In the genomic region with DNA sequence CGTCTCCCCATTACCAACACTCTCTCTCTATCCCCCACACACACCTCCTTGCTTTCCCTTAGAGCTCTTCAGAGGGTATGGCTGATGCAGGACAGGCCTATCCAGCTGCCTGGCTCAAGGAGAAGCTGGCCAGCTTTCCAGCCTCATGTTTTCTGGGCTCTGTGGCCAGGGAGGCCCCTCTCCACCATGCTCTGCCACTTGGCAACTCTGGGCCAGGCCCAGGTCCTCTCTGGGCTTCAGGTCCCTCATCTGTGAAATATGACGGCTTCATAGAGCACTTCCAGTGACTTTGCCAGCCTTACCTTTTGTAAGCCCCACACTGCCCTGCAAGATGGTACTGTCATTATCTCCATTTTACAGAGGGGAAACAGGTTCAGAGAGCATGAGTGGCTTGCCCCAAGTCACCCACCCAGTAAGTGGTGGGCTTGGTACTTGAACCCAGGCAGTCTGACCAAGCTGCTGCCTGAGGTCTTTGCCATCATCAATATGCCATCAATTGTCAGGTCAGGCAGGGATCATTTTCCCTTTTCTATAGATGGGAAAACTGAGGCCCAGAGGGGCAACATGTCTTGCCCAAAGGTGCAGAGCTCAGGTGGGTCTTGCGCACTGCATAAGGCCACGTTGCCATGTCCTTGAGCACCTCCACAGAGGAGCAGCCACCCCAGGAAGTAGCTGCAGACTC, we compare ENCODE assay signal across 16 cellular contexts. TPM values are rescaled to one million over a fixed set of nuclear protein-coding genes. Genes with fewer than 3 reads are reported as not detected.
DNase-seq lines count a peak whose midpoint lies in the region; ATAC-seq, FAIRE-seq and TF ChIP-seq lines count a peak whose summit lies in the region.
"Had no signal": no experiment of that assay in that cellular context is flagged by ENCODE, and none has a peak within 500 bp of the region (broad histone marks: within the 10 kb centered on the region; RNA-seq: fewer than 3 reads in every experiment).

No MANE protein-coding gene starts in this region.

- no peak for DNase-seq in CD4-positive, alpha-beta T cell
- DNase-seq in GM18507 (ENCODE audit: extremely low spot score, insufficient read length, low read depth) (no peak), globus pallidus (ENCODE audit: low spot score) (no peak), HTR-8/SVneo (ENCODE audit: insufficient read length, low spot score) (no peak)
- no peak for DNase-seq in natural killer cell treated with Interleukin-12 subunit alpha and Interleukin-12 subunit beta and Interleukin-15 and Interleukin-18, amount 100 ng/mL, for 72 hours (ENCODE audit: low spot score)
- no peak for DNase-seq in effector CD8-positive, alpha-beta T cell (lab: John Stamatoyannopoulos, UW)
- DNase-seq: activated CD4-positive, CD25-positive, alpha-beta regulatory T cell; dermis blood vessel endothelial cell; MG63; NCI-H446; stimulated activated CD4-positive, alpha-beta T cell treated with anti-CD3 and anti-CD28 coated beads, Interleukin-15, amount 100 ng/mL, for 24 hours had no signal

- no peaks in the 10 kb centered on the region for H3K27me3 ChIP-seq in CD4-positive, alpha-beta T cell (ENCODE audit: control insufficient read depth, insufficient read depth, low read length)
- H3K27me3 ChIP-seq: adrenal gland had no signal

- H3K36me3 Mint-ChIP-seq in CD4-positive, alpha-beta T cell (ENCODE audit: low read depth): no peaks in the 10 kb centered on the region
- H3K36me3 Mint-ChIP-seq in activated T-helper 17 cell treated with anti-CD3 and anti-CD28 coated beads, Interleukin-2, amount 50 U/mL, for 72 hours (ENCODE audit: low read depth): peaks cover 54% of the 10 kb centered on the region
- H3K36me3 Mint-ChIP-seq in natural killer cell treated with Interleukin-12 subunit alpha and Interleukin-12 subunit beta and Interleukin-15 and Interleukin-18, amount 100 ng/mL, for 72 hours: no peaks in the 10 kb centered on the region

- peak overlapping the region; percentile 47 for H3K27ac Mint-ChIP-seq in CD4-positive, alpha-beta T cell
- H3K27ac Mint-ChIP-seq in activated T-helper 17 cell treated with anti-CD3 and anti-CD28 coated beads, Interleukin-2, amount 50 U/mL, for 72 hours: peak overlapping the region; percentile 98
- H3K27ac Mint-ChIP-seq in natural killer cell treated with Interleukin-12 subunit alpha and Interleukin-12 subunit beta and Interleukin-15 and Interleukin-18, amount 100 ng/mL, for 72 hours: peak overlapping the region; percentile 87 to 97

- H3K27me3 Mint-ChIP-seq in CD4-positive, alpha-beta T cell: no peaks in the 10 kb centered on the region
- no peaks in the 10 kb centered on the region for H3K27me3 Mint-ChIP-seq in activated T-helper 17 cell treated with anti-CD3 and anti-CD28 coated beads, Interleukin-2, amount 50 U/mL, for 72 hours
- no peaks in the 10 kb centered on the region for H3K27me3 Mint-ChIP-seq in natural killer cell treated with Interleukin-12 subunit alpha and Interleukin-12 subunit beta and Interleukin-15 and Interleukin-18, amount 100 ng/mL, for 72 hours

- no peaks in the 10 kb centered on the region for H3K9me3 ChIP-seq in CD4-positive, alpha-beta T cell (ENCODE audit: control insufficient read depth, low read length)
- H3K9me3 ChIP-seq: adrenal gland, MG63, neutrophil had no signal

- intact Hi-C loops in CD4-positive, alpha-beta T cell (cut with DNase I, micrococcal nuclease): loop anchor here in 1 of 2 experiments (2.0 kb wide), 1 partner anchor 19 kb away; no protein-coding TSS in a partner anchor

- POLR2A ChIA-PET in CD4-positive, alpha-beta T cell (lab: Charles Lee): interaction anchor here (0.6 to 1.4 kb wide), 5 partner anchors 12 to 610 kb away, joined by 3 to 6 read pairs (median 3); a partner anchor contains a TSS

- CTCF ChIA-PET in CD4-positive, alpha-beta T cell (lab: Charles Lee): no interaction called here

- no peak for TF ChIP-seq CTCF in CD4-positive, alpha-beta T cell (IDR thresholded peaks at IDR 0.05)

- H3K9me3 Mint-ChIP-seq in CD4-positive, alpha-beta T cell: no peaks in the 10 kb centered on the region
- no peaks in the 10 kb centered on the region for H3K9me3 Mint-ChIP-seq in activated T-helper 17 cell treated with anti-CD3 and anti-CD28 coated beads, Interleukin-2, amount 50 U/mL, for 72 hours
- no peaks in the 10 kb centered on the region for H3K9me3 Mint-ChIP-seq in natural killer cell treated with Interleukin-12 subunit alpha and Interleukin-12 subunit beta and Interleukin-15 and Interleukin-18, amount 100 ng/mL, for 72 hours

- H3K4me1 Mint-ChIP-seq in CD4-positive, alpha-beta T cell (ENCODE audit: low read depth): peaks cover 57% of the 10 kb centered on the region
- H3K4me1 Mint-ChIP-seq in activated T-helper 17 cell treated with anti-CD3 and anti-CD28 coated beads, Interleukin-2, amount 50 U/mL, for 72 hours: peaks cover 47% of the 10 kb centered on the region
- peaks cover 72 to 74% of the 10 kb centered on the region in 2 donors for H3K4me1 Mint-ChIP-seq in natural killer cell treated with Interleukin-12 subunit alpha and Interleukin-12 subunit beta and Interleukin-15 and Interleukin-18, amount 100 ng/mL, for 72 hours (ENCODE audit: low read depth in 2 of 2)

- ATAC-seq in CD4-positive, alpha-beta T cell (ENCODE audit: poor library complexity): no peak
- ATAC-seq in activated T-helper 17 cell treated with anti-CD3 and anti-CD28 coated beads, Interleukin-2, amount 50 U/mL, for 72 hours (replicated peaks): no peak
- ATAC-seq in natural killer cell treated with Interleukin-12 subunit alpha and Interleukin-12 subunit beta and Interleukin-15 and Interleukin-18, amount 100 ng/mL, for 72 hours: no peak
- no peak for ATAC-seq in GM21423 (IDR thresholded peaks at IDR 0.05; ENCODE audit: unreplicated experiment)

- peak; percentile 26 for FAIRE-seq in GM18507 (lab: Jason Lieb, UNC)
- no peak for FAIRE-seq in HTR-8/SVneo (lab: Jason Lieb, UNC)

- no peak overlapping the region for H3K27ac ChIP-seq in CD4-positive, alpha-beta T cell (ENCODE audit: low read depth, low read length)
- H3K27ac ChIP-seq: adrenal gland, neutrophil had no signal

- H3K4me3 Mint-ChIP-seq in CD4-positive, alpha-beta T cell: peak overlapping the region; percentile 63
- H3K4me3 Mint-ChIP-seq in activated T-helper 17 cell treated with anti-CD3 and anti-CD28 coated beads, Interleukin-2, amount 50 U/mL, for 72 hours: peak overlapping the region; percentile 86
- peak overlapping the region; percentile 93 for H3K4me3 Mint-ChIP-seq in natural killer cell treated with Interleukin-12 subunit alpha and Interleukin-12 subunit beta and Interleukin-15 and Interleukin-18, amount 100 ng/mL, for 72 hours

RNA-seq across cellular contexts. Expression of a gene that starts 0.5 kb away (rescaled TPM):
- total RNA-seq in CD4-positive, alpha-beta T cell: under 1 TPM; 0.41 to 0.61 TPM
- total RNA-seq in activated T-helper 17 cell treated with anti-CD3 and anti-CD28 coated beads, Interleukin-2, amount 50 U/mL, for 72 hours: 10 to 100 TPM; 13.7 to 36.9 TPM
- total RNA-seq in natural killer cell treated with Interleukin-12 subunit alpha and Interleukin-12 subunit beta and Interleukin-15 and Interleukin-18, amount 100 ng/mL, for 72 hours: 10 to 100 TPM; 86.8 to 95.0 TPM
- total RNA-seq: dermis blood vessel endothelial cell, fibroblast of villous mesenchyme had no signal

RNA-seq across cellular contexts. Expression of a gene that starts 5.5 kb away (rescaled TPM):
- total RNA-seq in CD4-positive, alpha-beta T cell: 1 to 10 TPM; 2.0 TPM
- 10 to 100 TPM; 16.7 to 21.2 TPM for total RNA-seq in activated T-helper 17 cell treated with anti-CD3 and anti-CD28 coated beads, Interleukin-2, amount 50 U/mL, for 72 hours
- total RNA-seq in natural killer cell treated with Interleukin-12 subunit alpha and Interleukin-12 subunit beta and Interleukin-15 and Interleukin-18, amount 100 ng/mL, for 72 hours: 10 to 100 TPM; 13.9 to 21.5 TPM

RNA-seq across cellular contexts. Expression of a gene that starts 55.6 kb away (rescaled TPM):
- 1 to 10 TPM; 2.4 to 2.9 TPM for total RNA-seq in CD4-positive, alpha-beta T cell
- 10 to 100 TPM in 1 of 2 donors, 1 to 10 TPM in 1; 6.4 to 16.8 TPM for total RNA-seq in activated T-helper 17 cell treated with anti-CD3 and anti-CD28 coated beads, Interleukin-2, amount 50 U/mL, for 72 hours
- total RNA-seq in natural killer cell treated with Interleukin-12 subunit alpha and Interleukin-12 subunit beta and Interleukin-15 and Interleukin-18, amount 100 ng/mL, for 72 hours: 1 to 10 TPM; 4.2 to 6.5 TPM

Comparison
In these comparisons a context has a peak if more than half of its experiments do, and no peak if none do; other contexts are left out.
1. H3K27ac Mint-ChIP-seq: peak in every context shown above with its lines; median percentile 98 in activated T-helper 17 cell treated with anti-CD3 and anti-CD28 coated beads, Interleukin-2, amount 50 U/mL, for 72 hours; 92 in natural killer cell treated with Interleukin-12 subunit alpha and Interleukin-12 subunit beta and Interleukin-15 and Interleukin-18, amount 100 ng/mL, for 72 hours; 47 in CD4-positive, alpha-beta T cell.
2. RNA of a gene that starts 0.5 kb away (total RNA-seq): 86.8 to 95.0 TPM in natural killer cell treated with Interleukin-12 subunit alpha and Interleukin-12 subunit beta and Interleukin-15 and Interleukin-18, amount 100 ng/mL, for 72 hours and 13.7 to 36.9 TPM in activated T-helper 17 cell treated with anti-CD3 and anti-CD28 coated beads, Interleukin-2, amount 50 U/mL, for 72 hours; 0.41 to 0.61 TPM in CD4-positive, alpha-beta T cell; every median in the first group is over 4 times any median in the second.
3. RNA of a gene that starts 5.5 kb away (total RNA-seq): 13.9 to 21.5 TPM in natural killer cell treated with Interleukin-12 subunit alpha and Interleukin-12 subunit beta and Interleukin-15 and Interleukin-18, amount 100 ng/mL, for 72 hours and 16.7 to 21.2 TPM in activated T-helper 17 cell treated with anti-CD3 and anti-CD28 coated beads, Interleukin-2, amount 50 U/mL, for 72 hours; 2.0 TPM in CD4-positive, alpha-beta T cell; every median in the first group is over 4 times any median in the second.
4. Peak in every context shown above with its lines, with median percentiles within 50 percentile points of each other: H3K4me3 Mint-ChIP-seq.